In genomic region chr1:192506741-192507155, GRCh38 we compare ENCODE assay signal across 8 cellular contexts.
A peak's percentile ranks its signal among the peaks of the same experiment; 100 is the strongest.
DNase-seq lines count a peak whose midpoint lies in the region; ATAC-seq, FAIRE-seq and TF ChIP-seq lines count a peak whose summit lies in the region.

No MANE protein-coding gene starts in this region.

- no peak overlapping the region for H3K9ac ChIP-seq in kidney (ENCODE audit: low read length in 2 of 2)

- H3K79me2 ChIP-seq in osteoblast (ENCODE audit: insufficient read depth, low read length), result no peaks in the 10 kb centered on the region

- intact Hi-C loops in tibial artery (cut with DNase I; ENCODE audit: low total_unique reads), result no loop called here
- intact Hi-C loops in kidney (cut with DNase I), result no loop called here

- no peaks in the 10 kb centered on the region for H3K36me3 ChIP-seq in osteoblast (ENCODE audit: insufficient read depth, low read length)
- H3K36me3 ChIP-seq in tibial artery, result no peaks in the 10 kb centered on the region
- no peaks in the 10 kb centered on the region for H3K36me3 ChIP-seq in kidney (ENCODE audit: control insufficient read depth in 1 of 2, insufficient read depth in 2 of 2, low read length in 2 of 2)

- TF ChIP-seq CTCF in osteoblast (IDR thresholded peaks at IDR 0.05; ENCODE audit: extremely low read depth, low read depth, low read length) (peak; percentile 52), tibial artery (IDR thresholded peaks at IDR 0.05) (no peak), kidney (IDR thresholded peaks at IDR 0.05; ENCODE audit: borderline replicate concordance, extremely low read depth, insufficient read depth) (no peak)

- H3K27ac ChIP-seq in osteoblast (ENCODE audit: low read depth, low read length) (no peak overlapping the region), tibial artery (no peak overlapping the region), kidney (ENCODE audit: low read depth in 2 of 2, low read length in 2 of 2) (no peak overlapping the region)

- peak; percentile 98 for ATAC-seq in GM21528 (IDR thresholded peaks at IDR 0.05; ENCODE audit: low FRiP score, unreplicated experiment)
- peak; percentile 99 for ATAC-seq in HG03565 (IDR thresholded peaks at IDR 0.05; ENCODE audit: unreplicated experiment)

- H3K27me3 ChIP-seq in osteoblast (ENCODE audit: insufficient read depth, low read length) (no peaks in the 10 kb centered on the region), tibial artery (no peaks in the 10 kb centered on the region)

- no peak overlapping the region for H2AFZ ChIP-seq in osteoblast (ENCODE audit: low read length)

- H3K9me3 ChIP-seq in osteoblast (ENCODE audit: low read depth, low read length) (no peaks in the 10 kb centered on the region), tibial artery (no peaks in the 10 kb centered on the region), kidney (ENCODE audit: control insufficient read depth in 1 of 2, low read length in 2 of 2) (no peaks in the 10 kb centered on the region)

- peak; percentile 39 for DNase-seq in NOMO-1 treated with DMSO at 0.1 percent for 48 hours (lab: John Stamatoyannopoulos, UW; ENCODE audit: unreplicated experiment)
- DNase-seq in NOMO-1 treated with dmso at 0.1 percent for 144 hours (lab: John Stamatoyannopoulos, UW; ENCODE audit: unreplicated experiment), result no peak
- peak; percentile 56 for DNase-seq in amniotic epithelial cell (ENCODE audit: low read depth)
- peak; percentile 80 for DNase-seq in osteoblast (ENCODE audit: insufficient read length, low spot score, missing footprints)
- DNase-seq in tibial artery, result no peak
- no peak for DNase-seq in kidney

- H3K4me2 ChIP-seq in osteoblast (ENCODE audit: insufficient read depth, low read length), result no peak overlapping the region

- H4K20me1 ChIP-seq in osteoblast (ENCODE audit: insufficient read depth, low read length), result no peaks in the 10 kb centered on the region

- H3K4me3 ChIP-seq in osteoblast (ENCODE audit: insufficient read depth, low read length) (no peak overlapping the region), tibial artery (no peak overlapping the region), kidney (ENCODE audit: low read length in 2 of 2) (no peak overlapping the region)

- no peak for FAIRE-seq in kidney (lab: Jason Lieb, UNC)

- no peaks in the 10 kb centered on the region for H3K4me1 ChIP-seq in osteoblast (ENCODE audit: insufficient read depth, low read length)
- no peaks in the 10 kb centered on the region for H3K4me1 ChIP-seq in tibial artery
- H3K4me1 ChIP-seq in kidney (ENCODE audit: control insufficient read depth in 1 of 2, insufficient read depth in 1 of 2, low read depth in 1 of 2, low read length in 2 of 2), result no peaks in the 10 kb centered on the region

Comparison
In these comparisons a context has a peak if more than half of its experiments do, and no peak if none do; other contexts are left out.
1. DNase-seq: peak in NOMO-1 treated with DMSO at 0.1 percent for 48 hours (single experiment), amniotic epithelial cell (single experiment) and osteoblast (single experiment); none in NOMO-1 treated with dmso at 0.1 percent for 144 hours (single experiment), tibial artery (0 of 2) and kidney (single experiment).